14 cellular contexts compared by ENCODE assay signal in the genomic region with DNA sequence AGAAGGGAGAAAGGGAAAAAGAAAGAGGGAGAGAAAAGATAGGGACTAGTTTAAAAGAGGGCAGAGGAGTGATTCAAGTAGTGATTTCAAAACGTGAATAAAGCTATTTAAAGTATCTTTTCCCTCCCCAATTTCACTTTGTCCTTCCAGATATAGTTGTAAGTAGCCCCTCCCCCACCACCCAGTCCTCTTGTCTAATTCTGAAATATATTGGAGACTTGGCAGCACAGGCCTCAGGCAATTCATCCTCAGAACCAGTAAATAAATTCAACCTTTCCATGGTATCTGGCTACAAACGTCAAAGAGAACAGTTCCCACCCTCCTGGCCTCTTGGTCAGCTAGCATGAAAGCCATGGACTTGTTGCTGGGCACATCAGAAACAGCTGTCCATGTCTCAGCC.
"Had no signal": no experiment of that assay in that cellular context is flagged by ENCODE, and none has a peak within 500 bp of the region (broad histone marks: within the 10 kb centered on the region; RNA-seq: fewer than 3 reads in every experiment).

No MANE protein-coding gene starts in this region.

- H3K36me3 ChIP-seq: gastrocnemius medialis, left lung, ovary, thyroid gland had no signal

- H3K4me3 Mint-ChIP-seq: activated naive CD8-positive, alpha-beta T cell treated with anti-CD3 and anti-CD28 coated beads, Interleukin-2, amount 10 ng/mL, durations not matched to agents 7 days and 5 days; activated T-helper 1 cell treated with anti-CD3 and anti-CD28 coated beads, Interleukin-12 subunit alpha, Interleukin-12 subunit beta, Interleukin-2, Interleukin-4 antibody, amounts not matched to agents 30 ng/mL and 10 ng/mL and 1 ng/mL, durations not matched to agents 14 hours and 24 hours and 36 hours; naive B cell; stimulated activated naive B cell treated with anti-CD40 and anti-IgM and Interleukin-4, amounts not matched to agents 10 μg/mL and 1 μg/mL and 100 μg/mL, for 72 hours; T-helper 2 cell treated with Interferon-gamma antibody and Interleukin-4, amounts not matched to agents 5 μg/mL and 100 μg/mL, for 36 hours had no signal

- H3K4me3 ChIP-seq: gastrocnemius medialis, left lung, ovary, thyroid gland had no signal

- H3K9me3 ChIP-seq: gastrocnemius medialis, left lung, ovary, thyroid gland had no signal

- H3K36me3 Mint-ChIP-seq: activated naive CD8-positive, alpha-beta T cell treated with anti-CD3 and anti-CD28 coated beads, Interleukin-2, amount 10 ng/mL, durations not matched to agents 7 days and 5 days; naive B cell; stimulated activated naive B cell treated with anti-CD40 and anti-IgM and Interleukin-4, amounts not matched to agents 10 μg/mL and 1 μg/mL and 100 μg/mL, for 72 hours had no signal

- H3K27ac ChIP-seq: left lung, ovary, thyroid gland had no signal

- H3K27ac Mint-ChIP-seq: activated naive CD8-positive, alpha-beta T cell treated with anti-CD3 and anti-CD28 coated beads, Interleukin-2, amount 10 ng/mL, durations not matched to agents 7 days and 5 days; activated T-helper 1 cell treated with anti-CD3 and anti-CD28 coated beads, Interleukin-12 subunit alpha, Interleukin-12 subunit beta, Interleukin-2, Interleukin-4 antibody, amounts not matched to agents 30 ng/mL and 10 ng/mL and 1 ng/mL, durations not matched to agents 14 hours and 24 hours and 36 hours; stimulated activated naive B cell treated with anti-CD40 and anti-IgM and Interleukin-4, amounts not matched to agents 10 μg/mL and 1 μg/mL and 100 μg/mL, for 72 hours; T-helper 2 cell treated with Interferon-gamma antibody and Interleukin-4, amounts not matched to agents 5 μg/mL and 100 μg/mL, for 36 hours had no signal

- H3K9me3 Mint-ChIP-seq: activated naive CD8-positive, alpha-beta T cell treated with anti-CD3 and anti-CD28 coated beads, Interleukin-2, amount 10 ng/mL, durations not matched to agents 7 days and 5 days; activated T-helper 1 cell treated with anti-CD3 and anti-CD28 coated beads, Interleukin-12 subunit alpha, Interleukin-12 subunit beta, Interleukin-2, Interleukin-4 antibody, amounts not matched to agents 30 ng/mL and 10 ng/mL and 1 ng/mL, durations not matched to agents 14 hours and 24 hours and 36 hours; T-helper 2 cell treated with Interferon-gamma antibody and Interleukin-4, amounts not matched to agents 5 μg/mL and 100 μg/mL, for 36 hours had no signal

- H3K27me3 Mint-ChIP-seq: activated naive CD8-positive, alpha-beta T cell treated with anti-CD3 and anti-CD28 coated beads, Interleukin-2, amount 10 ng/mL, durations not matched to agents 7 days and 5 days had no signal

- H3K27me3 ChIP-seq: gastrocnemius medialis, left lung, ovary, thyroid gland had no signal

- DNase-seq: activated CD4-positive, alpha-beta T cell treated with anti-CD3 and anti-CD28 coated beads, Interleukin-2, amount 50 U/mL, for 48 hours; activated gamma-delta T cell treated with Interleukin-2 at 50 U/mL for 16 hours; activated naive CD8-positive, alpha-beta T cell treated with anti-CD3 and anti-CD28 coated beads, Interleukin-2, amount 10 ng/mL, durations not matched to agents 7 days and 5 days; aorta; erythroblast; gastrocnemius medialis; head of caudate nucleus; left lung; naive B cell; ovary; stimulated activated naive B cell treated with anti-CD40 and anti-IgM and Interleukin-4, amounts not matched to agents 10 μg/mL and 1 μg/mL and 100 μg/mL, for 72 hours; thyroid gland had no signal

- H3K4me1 Mint-ChIP-seq: naive B cell; stimulated activated naive B cell treated with anti-CD40 and anti-IgM and Interleukin-4, amounts not matched to agents 10 μg/mL and 1 μg/mL and 100 μg/mL, for 72 hours had no signal

- H3K4me1 ChIP-seq: left lung, thyroid gland had no signal
